In the genomic region with DNA sequence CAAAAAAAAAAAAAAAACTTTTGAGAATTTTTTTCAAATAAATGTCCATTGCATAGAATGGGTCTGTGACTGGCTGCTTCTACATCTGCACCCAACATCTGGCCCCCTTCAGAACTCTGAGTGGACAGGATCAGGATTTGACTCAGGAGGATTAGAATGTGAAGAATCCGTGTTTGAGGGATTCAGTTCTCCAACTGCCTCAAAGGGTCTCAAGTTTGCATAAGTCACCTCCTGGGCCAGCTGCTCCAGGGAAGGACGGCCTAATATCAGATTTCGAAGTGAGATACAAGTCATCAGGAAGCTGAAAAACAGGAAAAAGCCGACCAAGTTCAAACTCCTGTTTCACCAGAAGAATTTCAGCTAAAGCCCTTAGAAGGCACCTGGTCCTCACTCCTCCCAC, we compare ENCODE assay signal across 12 cellular contexts. TPM values are rescaled to one million over a fixed set of nuclear protein-coding genes. Genes with fewer than 3 reads are reported as not detected.
A peak's percentile ranks its signal among the peaks of the same experiment; 100 is the strongest.
DNase-seq lines count a peak whose midpoint lies in the region; ATAC-seq, FAIRE-seq and TF ChIP-seq lines count a peak whose summit lies in the region.
"Had no signal": no experiment of that assay in that cellular context is flagged by ENCODE, and none has a peak within 500 bp of the region (broad histone marks: within the 10 kb centered on the region; RNA-seq: fewer than 3 reads in every experiment).

No MANE protein-coding gene starts in this region.

- no peaks in the 10 kb centered on the region for H3K4me1 Mint-ChIP-seq in activated T-cell treated with anti-CD3 and anti-CD28 coated beads, Interleukin-2, amount 50 U/mL, for 72 hours (ENCODE audit: low read depth)
- H3K4me1 Mint-ChIP-seq in astrocyte (ENCODE audit: low read depth, unreplicated experiment), result peaks cover 21% of the 10 kb centered on the region
- peaks cover 10% of the 10 kb centered on the region for H3K4me1 Mint-ChIP-seq in Calu3 (ENCODE audit: low read depth, unreplicated experiment)

- H3K27me3 ChIP-seq in astrocyte (ENCODE audit: insufficient read depth, low read length) (no peaks in the 10 kb centered on the region), hepatocyte (no peaks in the 10 kb centered on the region), transverse colon (no peaks in the 10 kb centered on the region)

- intact Hi-C loops in transverse colon (cut with DNase I; ENCODE audit: low total_unique reads) (no loop called here), Calu3 (cut with micrococcal nuclease; ENCODE audit: unreplicated experiment) (no loop called here)

- H3K9me3 Mint-ChIP-seq in activated T-cell treated with anti-CD3 and anti-CD28 coated beads, Interleukin-2, amount 50 U/mL, for 72 hours, result no peaks in the 10 kb centered on the region
- H3K9me3 Mint-ChIP-seq in astrocyte (ENCODE audit: unreplicated experiment) (no peaks in the 10 kb centered on the region), Calu3 (ENCODE audit: low read depth, unreplicated experiment) (no peaks in the 10 kb centered on the region)

- H3K9me3 ChIP-seq in astrocyte (ENCODE audit: insufficient read depth, low read depth, low read length), result no peaks in the 10 kb centered on the region
- H3K9me3 ChIP-seq in hepatocyte (ENCODE audit: low read depth), result no peaks in the 10 kb centered on the region
- no peaks in the 10 kb centered on the region for H3K9me3 ChIP-seq in transverse colon

- no peak for TF ChIP-seq EP300 in transverse colon (IDR thresholded peaks at IDR 0.05; ENCODE audit: low read depth)

- no peaks in the 10 kb centered on the region for H3K27me3 Mint-ChIP-seq in activated T-cell treated with anti-CD3 and anti-CD28 coated beads, Interleukin-2, amount 50 U/mL, for 72 hours (ENCODE audit: low read depth)
- H3K27me3 Mint-ChIP-seq in astrocyte (ENCODE audit: low read depth, unreplicated experiment) (no peaks in the 10 kb centered on the region), Calu3 (ENCODE audit: unreplicated experiment) (no peaks in the 10 kb centered on the region)

- H3K27ac ChIP-seq in astrocyte (ENCODE audit: low read depth, low read length), result peak overlapping the region; percentile 65
- peak overlapping the region; percentile 70 for H3K27ac ChIP-seq in hepatocyte
- peak overlapping the region; percentile 40 to 52 (median 48) for H3K27ac ChIP-seq in transverse colon

- in situ Hi-C loops in transverse colon (cut with MboI; ENCODE audit: low pct_ligation_motif_present in 1 of 4, low pct_unique_long_range_greater_than_20kb in 1 of 4, low sequenced_read_pairs in 3 of 4), result loop anchor here in 3 of 4 donors (5.0 kb wide), 1 partner anchor 128 kb away; no protein-coding TSS in a partner anchor

- CTCF ChIA-PET in Calu3 (lab: Charles Lee), result interaction anchor here (1.8 kb wide), 1 partner anchor 129 kb away, joined by 9 read pairs; no protein-coding TSS in a partner anchor

- 48% methylated on average over 4 of the region's 4 CpGs for WGBS in hepatocyte (ENCODE audit: low lambda C conversion rate, missing lambda C conversion rate)
- WGBS in transverse colon (ENCODE audit: low coverage in 1 of 2), 2 donors, result 53% methylated on average over 4 of the region's 4 CpGs; no CpG with 5 or more reads in 1 of the 2 donors

- peaks cover 10 to 12% of the 10 kb centered on the region in 2 donors for H3K36me3 Mint-ChIP-seq in activated T-cell treated with anti-CD3 and anti-CD28 coated beads, Interleukin-2, amount 50 U/mL, for 72 hours (ENCODE audit: insufficient read depth in 2 of 2)
- peaks cover 29% of the 10 kb centered on the region for H3K36me3 Mint-ChIP-seq in astrocyte (ENCODE audit: low read depth, unreplicated experiment)
- peaks cover 75% of the 10 kb centered on the region for H3K36me3 Mint-ChIP-seq in Calu3 (ENCODE audit: insufficient read depth, unreplicated experiment)

- H3K4me1 ChIP-seq in astrocyte (ENCODE audit: insufficient read depth, low read length) (peaks cover 10% of the 10 kb centered on the region), hepatocyte (ENCODE audit: insufficient read depth) (no peaks in the 10 kb centered on the region), transverse colon (peaks cover 0 to under 1% (median 0%) of the 10 kb centered on the region in 4 donors)

- no peaks in the 10 kb centered on the region for H3K79me2 ChIP-seq in astrocyte (ENCODE audit: insufficient read depth, low read length)
- no peaks in the 10 kb centered on the region for H3K79me2 ChIP-seq in hepatocyte

- peak overlapping the region; percentile 51 for H3K9ac ChIP-seq in astrocyte (ENCODE audit: low read length)

- H4K20me1 ChIP-seq in astrocyte (ENCODE audit: insufficient read depth, low read length) (peaks cover 32% of the 10 kb centered on the region), hepatocyte (ENCODE audit: insufficient read depth, poor library complexity, severe bottlenecking) (peaks cover under 1% of the 10 kb centered on the region)

- H2AFZ ChIP-seq in astrocyte (ENCODE audit: low read depth, low read length), result no peak overlapping the region
- H2AFZ ChIP-seq in hepatocyte, result no peak overlapping the region

- no peak overlapping the region for H3K4me3 Mint-ChIP-seq in activated T-cell treated with anti-CD3 and anti-CD28 coated beads, Interleukin-2, amount 50 U/mL, for 72 hours
- H3K4me3 Mint-ChIP-seq in astrocyte (ENCODE audit: unreplicated experiment), result no peak overlapping the region
- no peak overlapping the region for H3K4me3 Mint-ChIP-seq in Calu3 (ENCODE audit: low read depth, unreplicated experiment)

- DNase-seq in activated T-cell treated with anti-CD3 and anti-CD28 coated beads, Interleukin-2, amount 50 U/mL, for 72 hours, result no peak
- DNase-seq in activated T-cell treated with anti-CD3 and anti-CD28 coated beads for 4 hours (no peak), astrocyte (ENCODE audit: low read depth) (peak; percentile 93), hepatocyte (ENCODE audit: low spot score) (no peak), transverse colon (no peak), Calu3 (no peak), NCI-H510A (lab: John Stamatoyannopoulos, UW) (no peak)
- DNase-seq: GOT3; NCI-H1930; stimulated activated CD4-positive, alpha-beta T cell treated with anti-CD3 and anti-CD28 coated beads, Interleukin-2, amount 100 ng/mL, for 48 hours had no signal

- no peak for FAIRE-seq in astrocyte (lab: Jason Lieb, UNC)

- H3K4me2 ChIP-seq in astrocyte (ENCODE audit: low read length), result peak overlapping the region; percentile 66
- no peak overlapping the region for H3K4me2 ChIP-seq in hepatocyte

- no TSS peak for BruUV-seq in Calu3 (replicated peaks; lab: Mats Ljungman, UMichigan)

- no peak for ATAC-seq in activated T-cell treated with anti-CD3 and anti-CD28 coated beads, Interleukin-2, amount 50 U/mL, for 72 hours (replicated peaks in 1 of 2)
- ATAC-seq in GM18909 (IDR thresholded peaks at IDR 0.05; ENCODE audit: poor library complexity, unreplicated experiment), result no peak

- no peak for TF ChIP-seq POLR2A in transverse colon (IDR thresholded peaks at IDR 0.05)

- H3K9me2 ChIP-seq in hepatocyte (replicated peaks; ENCODE audit: insufficient read depth), result no peaks in the 10 kb centered on the region

- H3K36me3 ChIP-seq in astrocyte (ENCODE audit: insufficient read depth, low read length) (peaks cover 58% of the 10 kb centered on the region), hepatocyte (replicated peaks; ENCODE audit: insufficient read depth, low read depth) (no peaks in the 10 kb centered on the region), transverse colon (peaks cover 0 to 31% (median 11%) of the 10 kb centered on the region in 4 donors)

- H3K27ac Mint-ChIP-seq in activated T-cell treated with anti-CD3 and anti-CD28 coated beads, Interleukin-2, amount 50 U/mL, for 72 hours, result peak overlapping the region; percentile 71
- peak overlapping the region; percentile 83 for H3K27ac Mint-ChIP-seq in astrocyte (ENCODE audit: unreplicated experiment)
- H3K27ac Mint-ChIP-seq in Calu3 (ENCODE audit: unreplicated experiment), result no peak overlapping the region

- H3K4me3 ChIP-seq in astrocyte (ENCODE audit: insufficient read depth, low read depth, low read length), result no peak overlapping the region
- H3K4me3 ChIP-seq in hepatocyte, result no peak overlapping the region
- no peak overlapping the region for H3K4me3 ChIP-seq in transverse colon
- H3K4me3 ChIP-seq: lung had no signal

- TF ChIP-seq CTCF in astrocyte (IDR thresholded peaks at IDR 0.05; ENCODE audit: insufficient read depth, low read depth, low read length) (no peak), hepatocyte (IDR thresholded peaks at IDR 0.05; ENCODE audit: poor library complexity) (no peak), transverse colon (IDR thresholded peaks at IDR 0.05) (no peak), Calu3 (IDR thresholded peaks at IDR 0.05; ENCODE audit: unreplicated experiment) (no peak)

RNA-seq across cellular contexts. Expression of gene MAT2A, which starts 10.9 kb away (rescaled TPM):
- 100 to 1,000 TPM; 253 to 255 TPM for total RNA-seq in activated T-cell treated with anti-CD3 and anti-CD28 coated beads, Interleukin-2, amount 50 U/mL, for 72 hours
- total RNA-seq in astrocyte (175 and 180 TPM in 2 replicates), hepatocyte (202 and 252 TPM in 2 replicates), transverse colon (100 to 1,000 TPM in 3 of 4 donors, 10 to 100 TPM in 1; 66.2 to 185 (median 142) TPM), Calu3 (2022) (387 and 393 TPM in 2 replicates)
- 379 and 465 TPM in 2 replicates for polyA plus RNA-seq in hepatocyte

RNA-seq across cellular contexts. Expression of gene GGCX, which starts 11.5 kb away (rescaled TPM):
- total RNA-seq in activated T-cell treated with anti-CD3 and anti-CD28 coated beads, Interleukin-2, amount 50 U/mL, for 72 hours, result 10 to 100 TPM; 17.8 to 20.3 TPM
- total RNA-seq in astrocyte, result 79.0 and 94.6 TPM in 2 replicates
- total RNA-seq in hepatocyte, result 64.5 and 82.5 TPM in 2 replicates
- 66.1 and 73.5 TPM in 2 replicates for polyA plus RNA-seq in hepatocyte
- total RNA-seq in transverse colon, result 10 to 100 TPM in 3 of 4 donors, 1 to 10 TPM in 1; 7.9 to 31.3 (median 23.5) TPM
- total RNA-seq in Calu3 (2022), result 66.2 and 67.7 TPM in 2 replicates

RNA-seq across cellular contexts. Expression of gene VAMP8, which starts 27.6 kb away (rescaled TPM):
- total RNA-seq in activated T-cell treated with anti-CD3 and anti-CD28 coated beads, Interleukin-2, amount 50 U/mL, for 72 hours, result 10 to 100 TPM; 85.0 to 89.5 TPM
- total RNA-seq in astrocyte (30.6 and 35.3 TPM in 2 replicates), hepatocyte (50.7 and 70.4 TPM in 2 replicates), transverse colon (100 to 1,000 TPM in 3 of 4 donors, 10 to 100 TPM in 1; 10.5 to 186 (median 147) TPM), Calu3 (2022) (90.8 and 107 TPM in 2 replicates)
- 213 and 240 TPM in 2 replicates for polyA plus RNA-seq in hepatocyte

RNA-seq across cellular contexts. Expression of gene VAMP5, which starts 34.4 kb away (rescaled TPM):
- total RNA-seq in activated T-cell treated with anti-CD3 and anti-CD28 coated beads, Interleukin-2, amount 50 U/mL, for 72 hours, result 10 to 100 TPM; 73.3 to 78.9 TPM
- 17.1 and 17.6 TPM in 2 replicates for total RNA-seq in astrocyte
- 2.1 and 2.7 TPM in 2 replicates for total RNA-seq in hepatocyte
- polyA plus RNA-seq in hepatocyte, result 36.1 TPM in 2 replicates
- total RNA-seq in transverse colon, result 10 to 100 TPM in 2 of 4 donors, 1 to 10 TPM in 1, not detected in 1; 9.4 to 26.9 (median 17.1) TPM
- 10.0 and 10.1 TPM in 2 replicates for total RNA-seq in Calu3 (2022)

RNA-seq across cellular contexts. Expression of gene RNF181, which starts 45.7 kb away (rescaled TPM):
- total RNA-seq in activated T-cell treated with anti-CD3 and anti-CD28 coated beads, Interleukin-2, amount 50 U/mL, for 72 hours, result 100 to 1,000 TPM; 114 to 129 TPM
- total RNA-seq in astrocyte (155 and 176 TPM in 2 replicates), hepatocyte (139 and 159 TPM in 2 replicates), transverse colon (100 to 1,000 TPM in 3 of 4 donors, 10 to 100 TPM in 1; 23.9 to 164 (median 141) TPM), Calu3 (2022) (101 and 102 TPM in 2 replicates)
- polyA plus RNA-seq in hepatocyte, result 250 and 256 TPM in 2 replicates
